Comparison of ENCODE assay signal across 24 cellular contexts in the genomic region with DNA sequence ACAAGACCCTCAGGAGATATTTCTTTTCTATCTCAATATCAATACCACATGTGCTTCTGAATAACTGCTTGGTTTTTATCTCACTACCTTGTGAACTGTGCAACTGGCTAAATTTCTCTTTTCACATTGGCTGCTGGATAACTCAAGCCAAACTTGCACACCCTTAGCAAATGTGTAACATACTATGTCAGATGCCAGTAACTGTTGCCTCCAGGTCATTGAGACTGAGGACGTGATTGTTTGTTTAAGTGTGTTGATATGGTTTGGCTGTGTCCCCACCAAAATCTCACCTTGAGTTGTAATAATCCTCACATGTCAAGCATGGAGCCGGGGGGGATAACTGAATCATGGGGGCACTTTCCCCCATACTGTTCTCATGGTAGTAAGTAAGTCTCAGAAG.
"Had no signal": no experiment of that assay in that cellular context is flagged by ENCODE, and none has a peak within 500 bp of the region (broad histone marks: within the 10 kb centered on the region; RNA-seq: fewer than 3 reads in every experiment).

No MANE protein-coding gene starts in this region.

- FAIRE-seq: colon, endometrium, islet of Langerhans, keratinocyte had no signal

- H3K4me3 ChIP-seq: esophagus squamous epithelium, gastrocnemius medialis, heart right ventricle, left ventricle myocardium inferior, lower lobe of right lung had no signal

- DNase-seq: cortex of kidney; effector CD8-positive, alpha-beta T cell; effector memory CD8-positive, alpha-beta T cell; endodermal cell; erythroblast; esophagus squamous epithelium; foreskin fibroblast; foreskin melanocyte; gastrocnemius medialis; glutamatergic neuron; head of caudate nucleus; heart right ventricle; hippocampal formation; left cardiac atrium; left ventricle myocardium inferior; lower lobe of right lung; mesenchymal stem cell; naive thymus-derived CD4-positive, alpha-beta T cell had no signal

- ATAC-seq: effector memory CD8-positive, alpha-beta T cell; esophagus mucosa; gastrocnemius medialis; heart right ventricle; left cardiac atrium; lower lobe of right lung; naive thymus-derived CD4-positive, alpha-beta T cell had no signal

- H3K36me3 ChIP-seq: gastrocnemius medialis, lower lobe of right lung had no signal

- H3K27ac ChIP-seq: epithelial cell of prostate, esophagus squamous epithelium, gastrocnemius medialis, heart right ventricle, left ventricle myocardium inferior, lower lobe of right lung had no signal

- H3K27me3 ChIP-seq: esophagus squamous epithelium, gastrocnemius medialis, heart right ventricle had no signal

- H3K4me1 ChIP-seq: esophagus squamous epithelium, gastrocnemius medialis, heart right ventricle, left ventricle myocardium inferior, lower lobe of right lung had no signal

- H3K9me3 ChIP-seq: esophagus squamous epithelium, gastrocnemius medialis, heart right ventricle, left ventricle myocardium inferior, lower lobe of right lung had no signal
